Comparison of ENCODE assay signal across 1 cellular context in the genomic region with DNA sequence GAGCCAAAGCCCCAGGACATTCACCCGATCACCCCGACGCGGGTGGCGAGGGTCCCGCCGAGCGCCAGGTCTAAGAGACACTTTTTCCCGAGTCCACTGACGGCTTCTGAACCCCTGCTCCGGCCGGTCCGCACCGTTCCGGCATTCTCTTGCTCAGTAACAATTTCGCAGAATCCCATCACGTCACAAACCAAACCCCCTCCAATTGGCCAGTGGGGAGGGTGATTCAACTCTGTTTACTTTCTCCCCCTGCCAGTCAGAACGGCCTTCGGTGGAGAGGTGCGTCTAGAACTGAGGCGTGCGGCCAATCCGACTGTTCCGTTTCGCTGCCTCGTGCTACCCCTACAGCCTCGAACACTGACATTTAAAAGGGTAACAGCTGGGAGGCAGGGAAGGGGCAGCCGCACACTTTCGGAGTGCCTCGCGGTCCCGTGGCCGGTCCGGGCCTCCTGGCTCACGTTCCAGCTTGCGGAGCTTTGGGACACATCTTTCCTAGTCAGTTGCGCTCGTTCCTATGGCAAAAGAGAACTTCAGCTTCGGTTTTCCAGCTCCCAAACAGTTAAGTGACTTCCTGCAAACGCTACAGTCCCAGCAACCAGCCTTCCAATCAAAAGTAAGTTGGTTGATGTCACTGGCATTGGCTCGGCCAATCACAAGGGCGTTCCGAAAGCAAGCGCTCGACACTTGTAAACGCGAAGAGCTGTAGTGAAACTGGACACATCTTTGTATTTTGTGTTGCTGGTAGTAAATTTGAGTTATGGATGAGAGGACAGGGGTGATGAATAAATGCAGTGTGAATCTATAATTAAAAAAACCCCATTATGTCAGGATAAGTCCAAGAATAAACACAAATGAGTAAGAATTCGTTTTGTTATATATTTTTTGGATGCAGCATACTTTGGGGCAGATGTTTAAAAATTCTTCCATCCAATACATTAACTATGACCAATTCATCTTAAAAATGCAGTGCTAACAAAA.
TF ChIP-seq lines count a peak whose summit lies in the region.

Gene KLF9, minus strand, starts transcription at position 860 of the 978 bp plus-strand sequence. CDS start 1,294 bp downstream, outside the sequence.

TF ChIP-seq in HepG2, 621 proteins besides CTCF, POLR2A, EP300 and RAD21 (continued from another document and continues in another):
- no peak for TF ChIP-seq MLXIP (CRISPR knock-in tag; IDR thresholded peaks at IDR 0.05; ENCODE audit: borderline replicate concordance)
- TF ChIP-seq ZNF44 (CRISPR knock-in tag; IDR thresholded peaks at IDR 0.05) = peak; percentile 74; the same call in 1 of the 2 replicates
- TF ChIP-seq ERF (CRISPR knock-in tag; IDR thresholded peaks at IDR 0.05) = peak; percentile 53
- 0 out of 2 replicates have a peak, but pooled peaks have one; percentile 7 for TF ChIP-seq ZNF121 (CRISPR knock-in tag; IDR thresholded peaks at IDR 0.05)
- TF ChIP-seq HNF1A (IDR thresholded peaks at IDR 0.05; ENCODE audit: low read depth) = peak; percentile 29; the same call in 1 of the 2 replicates
- TF ChIP-seq HNF1A (CRISPR knock-in tag; IDR thresholded peaks at IDR 0.05; ENCODE audit: borderline replicate concordance) = peak; percentile 57; the same call in 1 of the 2 replicates
- no peak for TF ChIP-seq NCOA1 (CRISPR knock-in tag; IDR thresholded peaks at IDR 0.05)
- TF ChIP-seq ZNF605 (CRISPR knock-in tag; IDR thresholded peaks at IDR 0.05) = peak; percentile 95
- no peak for TF ChIP-seq ZNF530 (CRISPR knock-in tag; IDR thresholded peaks at IDR 0.05; ENCODE audit: low read depth)
- no peak for TF ChIP-seq LCORL (IDR thresholded peaks at IDR 0.05)
- TF ChIP-seq LCORL (CRISPR knock-in tag; IDR thresholded peaks at IDR 0.05) = peak; percentile 64; the same call in 1 of the 2 replicates
- TF ChIP-seq, protein P1, sequence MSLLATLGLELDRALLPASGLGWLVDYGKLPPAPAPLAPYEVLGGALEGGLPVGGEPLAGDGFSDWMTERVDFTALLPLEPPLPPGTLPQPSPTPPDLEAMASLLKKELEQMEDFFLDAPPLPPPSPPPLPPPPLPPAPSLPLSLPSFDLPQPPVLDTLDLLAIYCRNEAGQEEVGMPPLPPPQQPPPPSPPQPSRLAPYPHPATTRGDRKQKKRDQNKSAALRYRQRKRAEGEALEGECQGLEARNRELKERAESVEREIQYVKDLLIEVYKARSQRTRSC (CRISPR knock-in tag; IDR thresholded peaks at IDR 0.05; ENCODE audit: low read depth) = no peak
- peak; percentile 87 for TF ChIP-seq ATF7-NPFF (CRISPR knock-in tag; IDR thresholded peaks at IDR 0.05; ENCODE audit: low read depth)
- no peak; the same call in 1 of the 2 replicates for TF ChIP-seq ETV5 (CRISPR knock-in tag; IDR thresholded peaks at IDR 0.05; ENCODE audit: borderline replicate concordance)
- no peak for TF ChIP-seq MTF2 (CRISPR knock-in tag; IDR thresholded peaks at IDR 0.05; ENCODE audit: borderline replicate concordance)
- no peak for TF ChIP-seq ZNF768 (CRISPR knock-in tag; IDR thresholded peaks at IDR 0.05)
- no peak for TF ChIP-seq GABPA (IDR thresholded peaks at IDR 0.05; ENCODE audit: low read depth, low read length)
- peak; percentile 37; the same call in 1 of the 2 replicates for TF ChIP-seq GABPA (CRISPR knock-in tag; IDR thresholded peaks at IDR 0.05; ENCODE audit: low read depth)
- no peak for TF ChIP-seq ZNF644 (CRISPR knock-in tag; IDR thresholded peaks at IDR 0.05; ENCODE audit: low read depth)
- TF ChIP-seq ZMAT5 (CRISPR knock-in tag; IDR thresholded peaks at IDR 0.05; ENCODE audit: borderline replicate concordance, low read depth) = no peak
- TF ChIP-seq ZNF615 (CRISPR knock-in tag; IDR thresholded peaks at IDR 0.05; ENCODE audit: borderline replicate concordance) = no peak
- TF ChIP-seq RBM39 (IDR thresholded peaks at IDR 0.05; ENCODE audit: low read depth, low read length, poor library complexity, severe bottlenecking) = no peak
- no peak for TF ChIP-seq PAF1 (CRISPR knock-in tag; IDR thresholded peaks at IDR 0.05)
- 0 out of 2 replicates have a peak, but pooled peaks have one; percentile 36 for TF ChIP-seq ARNTL (CRISPR knock-in tag; IDR thresholded peaks at IDR 0.05)
- 0 out of 2 replicates have a peak, but pooled peaks have one; percentile 21 for TF ChIP-seq ZNF850 (CRISPR knock-in tag; conservative IDR thresholded peaks at IDR 0.05)
- TF ChIP-seq ZNF556 (CRISPR knock-in tag; IDR thresholded peaks at IDR 0.05; ENCODE audit: borderline replicate concordance) = peak; percentile 69; the same call in 1 of the 2 replicates
- TF ChIP-seq RARA (CRISPR knock-in tag; IDR thresholded peaks at IDR 0.05) = peak; percentile 32
- peak; percentile 40 for TF ChIP-seq MED8 (CRISPR knock-in tag; IDR thresholded peaks at IDR 0.05; ENCODE audit: insufficient replicate concordance)
- TF ChIP-seq EEA1 (CRISPR knock-in tag; IDR thresholded peaks at IDR 0.05; ENCODE audit: borderline replicate concordance) = no peak
- TF ChIP-seq GMEB1 (CRISPR knock-in tag; IDR thresholded peaks at IDR 0.05; ENCODE audit: borderline replicate concordance) = peak; percentile 39; the same call in 1 of the 2 replicates
- no peak for TF ChIP-seq FOXP1 (IDR thresholded peaks at IDR 0.05)
- TF ChIP-seq FOXP1 (CRISPR knock-in tag; IDR thresholded peaks at IDR 0.05) = peak; percentile 18; the same call in 1 of the 2 replicates
- TF ChIP-seq ZNF230 (CRISPR knock-in tag; IDR thresholded peaks at IDR 0.05) = 0 out of 2 replicates have a peak, but pooled peaks have one; percentile 54
- TF ChIP-seq ZFP82 (CRISPR knock-in tag; IDR thresholded peaks at IDR 0.05; ENCODE audit: borderline replicate concordance) = 0 out of 2 replicates have a peak, but pooled peaks have one; percentile 45
- peak; percentile 99 for TF ChIP-seq RFXAP (CRISPR knock-in tag; IDR thresholded peaks at IDR 0.05; ENCODE audit: borderline replicate concordance)
- TF ChIP-seq GLI4 (CRISPR knock-in tag; IDR thresholded peaks at IDR 0.05; ENCODE audit: borderline replicate concordance) = 0 out of 2 replicates have a peak, but pooled peaks have one; percentile 54
- TF ChIP-seq TEAD2 (CRISPR knock-in tag; IDR thresholded peaks at IDR 0.05) = no peak
- no peak for TF ChIP-seq PLRG1 (conservative IDR thresholded peaks at IDR 0.05)
- no peak for TF ChIP-seq ZNF841 (CRISPR knock-in tag; IDR thresholded peaks at IDR 0.05; ENCODE audit: borderline replicate concordance)
- TF ChIP-seq PCBP1 (IDR thresholded peaks at IDR 0.05; ENCODE audit: borderline replicate concordance, low read depth, low read length) = no peak
- TF ChIP-seq MED1 (CRISPR knock-in tag; IDR thresholded peaks at IDR 0.05) = 0 out of 2 replicates have a peak, but pooled peaks have one; percentile 22
- TF ChIP-seq, protein P2, sequence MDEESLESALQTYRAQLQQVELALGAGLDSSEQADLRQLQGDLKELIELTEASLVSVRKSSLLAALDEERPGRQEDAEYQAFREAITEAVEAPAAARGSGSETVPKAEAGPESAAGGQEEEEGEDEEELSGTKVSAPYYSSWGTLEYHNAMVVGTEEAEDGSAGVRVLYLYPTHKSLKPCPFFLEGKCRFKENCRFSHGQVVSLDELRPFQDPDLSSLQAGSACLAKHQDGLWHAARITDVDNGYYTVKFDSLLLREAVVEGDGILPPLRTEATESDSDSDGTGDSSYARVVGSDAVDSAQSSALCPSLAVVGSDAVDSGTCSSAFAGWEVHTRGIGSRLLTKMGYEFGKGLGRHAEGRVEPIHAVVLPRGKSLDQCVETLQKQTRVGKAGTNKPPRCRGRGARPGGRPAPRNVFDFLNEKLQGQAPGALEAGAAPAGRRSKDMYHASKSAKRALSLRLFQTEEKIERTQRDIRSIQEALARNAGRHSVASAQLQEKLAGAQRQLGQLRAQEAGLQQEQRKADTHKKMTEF (CRISPR knock-in tag; IDR thresholded peaks at IDR 0.05) = peak; percentile 86
- 0 out of 2 replicates have a peak, but pooled peaks have one; percentile 57 for TF ChIP-seq KLF13 (CRISPR knock-in tag; IDR thresholded peaks at IDR 0.05)
- TF ChIP-seq ZNF235 (CRISPR knock-in tag; IDR thresholded peaks at IDR 0.05; ENCODE audit: borderline replicate concordance) = no peak
- no peak for TF ChIP-seq NPAS2 (CRISPR knock-in tag; IDR thresholded peaks at IDR 0.05; ENCODE audit: borderline replicate concordance)
- no peak for TF ChIP-seq NR3C1 (CRISPR knock-in tag; IDR thresholded peaks at IDR 0.05)
- TF ChIP-seq NR2F2 (IDR thresholded peaks at IDR 0.05; ENCODE audit: borderline replicate concordance, low read depth) = no peak
- TF ChIP-seq ZNF549 (CRISPR knock-in tag; IDR thresholded peaks at IDR 0.05) = no peak
